26 cellular contexts compared by ENCODE assay signal in the genomic region with DNA sequence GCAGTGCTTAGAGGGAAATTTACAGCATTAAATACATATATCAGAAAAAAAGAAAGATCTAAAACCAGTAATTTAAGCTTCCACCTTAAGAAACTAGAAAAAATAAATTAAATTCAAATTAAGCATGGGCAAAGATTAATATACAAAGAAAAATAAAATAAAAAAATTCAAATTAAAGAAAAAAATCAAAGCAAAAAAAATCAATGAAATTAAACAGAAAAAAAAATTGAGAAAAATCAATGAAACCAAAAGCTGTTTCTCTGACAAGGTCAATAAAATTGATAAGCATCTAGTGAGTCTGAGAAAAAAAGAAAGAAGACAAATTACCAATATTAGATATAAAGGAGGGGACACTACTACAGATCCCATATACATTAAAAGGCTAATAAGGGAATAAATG. TPM values are rescaled to one million over a fixed set of nuclear protein-coding genes. Genes with fewer than 3 reads are reported as not detected.
"Had no signal": no experiment of that assay in that cellular context is flagged by ENCODE, and none has a peak within 500 bp of the region (broad histone marks: within the 10 kb centered on the region; RNA-seq: fewer than 3 reads in every experiment).

No MANE protein-coding gene starts in this region.

- H3K4me3 ChIP-seq: dorsolateral prefrontal cortex, gastroesophageal sphincter, heart left ventricle, hepatocyte, lower lobe of right lung, ovary, psoas muscle, skin epidermis, thoracic aorta, tibial nerve, upper lobe of left lung had no signal

- H3K27ac ChIP-seq: dorsolateral prefrontal cortex, epithelial cell of prostate, gastroesophageal sphincter, heart left ventricle, hepatocyte, lower lobe of right lung, ovary, psoas muscle, skin epidermis, thoracic aorta, tibial nerve, upper lobe of left lung had no signal

- H3K4me2 ChIP-seq: hepatocyte had no signal

- H3K9me3 Mint-ChIP-seq: natural killer cell; stimulated activated naive CD8-positive, alpha-beta T cell treated with anti-CD3 and anti-CD28 coated beads, Interleukin-15, Interleukin-2, amounts not matched to agents 100 ng/mL and 50 ng/mL, for 24 hours had no signal

- H3K4me1 Mint-ChIP-seq: natural killer cell; stimulated activated naive B cell treated with anti-CD40 and anti-IgM and Interleukin-4, amounts not matched to agents 10 μg/mL and 1 μg/mL and 100 μg/mL, for 72 hours had no signal

- H3K36me3 Mint-ChIP-seq: natural killer cell; stimulated activated naive B cell treated with anti-CD40 and anti-IgM and Interleukin-4, amounts not matched to agents 10 μg/mL and 1 μg/mL and 100 μg/mL, for 72 hours had no signal

- H3K27ac Mint-ChIP-seq: natural killer cell; stimulated activated naive B cell treated with anti-CD40 and anti-IgM and Interleukin-4, amounts not matched to agents 10 μg/mL and 1 μg/mL and 100 μg/mL, for 72 hours; stimulated activated naive CD8-positive, alpha-beta T cell treated with anti-CD3 and anti-CD28 coated beads, Interleukin-15, Interleukin-2, amounts not matched to agents 100 ng/mL and 50 ng/mL, for 24 hours had no signal

- H3K27me3 ChIP-seq: gastroesophageal sphincter, heart left ventricle, hepatocyte, ovary, tibial nerve, upper lobe of left lung had no signal

- H3K4me3 Mint-ChIP-seq: natural killer cell; stimulated activated naive B cell treated with anti-CD40 and anti-IgM and Interleukin-4, amounts not matched to agents 10 μg/mL and 1 μg/mL and 100 μg/mL, for 72 hours; stimulated activated naive CD8-positive, alpha-beta T cell treated with anti-CD3 and anti-CD28 coated beads, Interleukin-15, Interleukin-2, amounts not matched to agents 100 ng/mL and 50 ng/mL, for 24 hours had no signal

- H3K36me3 ChIP-seq: gastroesophageal sphincter, heart left ventricle, lower lobe of right lung, ovary, thoracic aorta, tibial nerve, upper lobe of left lung had no signal

- H2AFZ ChIP-seq: hepatocyte had no signal

- ATAC-seq: esophagus mucosa; gastroesophageal sphincter; heart left ventricle; left ventricle myocardium superior; lower lobe of right lung; natural killer cell; psoas muscle; right cardiac atrium; stimulated activated naive B cell treated with anti-CD40 and anti-IgM and Interleukin-4, amounts not matched to agents 10 μg/mL and 1 μg/mL and 100 μg/mL, for 72 hours had no signal

- DNase-seq: cerebellar nuclear complex; dorsolateral prefrontal cortex; effector CD4-positive, alpha-beta T cell; foreskin fibroblast; heart left ventricle; kidney glomerular epithelial cell; left ventricle myocardium superior; lower lobe of right lung; natural killer cell; occipital lobe; ovary; psoas muscle; right cardiac atrium; stimulated activated CD4-positive, alpha-beta T cell treated with anti-CD3 and anti-CD28 coated beads, Interleukin-15, amount 100 ng/mL, for 24 hours; stimulated activated CD4-positive, alpha-beta T cell treated with anti-CD3 and anti-CD28 coated beads, Interleukin-2, amount 100 ng/mL, for 48 hours; stimulated activated naive B cell treated with anti-CD40 and anti-IgM and Interleukin-4, amounts not matched to agents 10 μg/mL and 1 μg/mL and 100 μg/mL, for 72 hours; upper lobe of left lung had no signal

- FAIRE-seq: urothelium cell line had no signal

- H3K9me3 ChIP-seq: gastroesophageal sphincter, lower lobe of right lung, ovary, psoas muscle, thoracic aorta, tibial nerve, upper lobe of left lung had no signal

RNA-seq across cellular contexts. Expression of a gene that starts 26.0 kb away (rescaled TPM):
- total RNA-seq: natural killer cell had no signal
